8 cellular contexts compared by ENCODE assay signal in the genomic region with DNA sequence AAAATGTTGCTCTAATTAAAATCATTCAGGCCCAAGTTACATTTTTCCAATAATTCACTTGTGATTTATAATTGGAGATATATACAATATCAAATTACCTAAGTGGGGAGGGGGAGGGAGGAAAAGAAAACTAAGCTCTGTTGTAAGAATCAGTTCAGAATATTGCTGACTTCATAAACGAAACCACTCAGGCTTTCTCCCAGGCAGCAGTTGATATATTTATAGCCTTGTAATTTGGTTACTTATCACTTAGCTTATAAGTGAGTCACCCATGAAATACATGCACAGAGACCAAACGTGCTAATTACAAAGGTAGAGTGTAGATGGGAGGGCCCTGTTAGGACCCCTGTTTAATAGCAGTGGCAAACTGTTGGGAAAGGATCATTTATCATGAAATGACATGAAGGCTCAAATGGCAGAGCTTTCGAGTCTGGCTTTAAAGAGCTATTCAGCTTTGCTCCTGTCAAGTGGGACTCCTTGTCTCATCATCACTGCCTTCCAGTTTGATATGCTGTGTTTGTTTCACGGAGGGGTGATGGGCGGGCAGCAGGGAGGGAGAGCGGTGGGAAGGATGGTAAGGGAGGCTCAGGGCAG.
DNase-seq lines count a peak whose midpoint lies in the region; ATAC-seq, FAIRE-seq and TF ChIP-seq lines count a peak whose summit lies in the region.

No MANE protein-coding gene starts in this region.

- H3K27ac ChIP-seq in A549 = peak overlapping the region; percentile 62 to 85

- WGBS in A549 (ENCODE audit: missing lambda C conversion rate) = 54% methylated on average over 6 of the region's 6 CpGs

- CTCF ChIA-PET in A549 (lab: Yijun Ruan, JAX) = interaction anchor here (1.1 to 1.7 kb wide), 4 partner anchors 15 to 61 kb away, joined by 4 to 8 read pairs (median 6); no protein-coding TSS in a partner anchor

- H3K9me3 ChIP-seq in A549 = no peaks in the 10 kb centered on the region

- TF ChIP-seq POLR2A in A549 (IDR thresholded peaks at IDR 0.05; ENCODE audit: low read length) (no peak), GM12892 (IDR thresholded peaks at IDR 0.05; ENCODE audit: low read depth, low read length) (no peak)

- POLR2A ChIA-PET in A549 (lab: Yijun Ruan, JAX) = interaction anchor here (0.7 kb wide), 1 partner anchor 1179 kb away, joined by 5 read pairs; no protein-coding TSS in a partner anchor

- ATAC-seq in A549 (no peak), HG02588 (IDR thresholded peaks at IDR 0.05; ENCODE audit: unreplicated experiment) (no peak), GM19397 (IDR thresholded peaks at IDR 0.05; ENCODE audit: unreplicated experiment) (no peak)

- FAIRE-seq in A549 (lab: Jason Lieb, UNC) (no peak), GM12892 (lab: Jason Lieb, UNC) (no peak)

- peaks cover 39% of the 10 kb centered on the region for H3K4me1 ChIP-seq in A549

- TF ChIP-seq CTCF in A549 (IDR thresholded peaks at IDR 0.05) = no peak

- no peak for DNase-seq in A549 (ENCODE audit: low read depth in 1 of 2, low spot score in 1 of 2)
- peak; percentile 47 for DNase-seq in H4 (ENCODE audit: low spot score)
- DNase-seq in NCI-H446 treated with DMSO at 0.1 percent for 48 hours (lab: John Stamatoyannopoulos, UW) = peak; percentile 44
- DNase-seq in glomerular visceral epithelial cell (ENCODE audit: extremely low spot score) = peak; percentile 55
- DNase-seq in cerebellar cortex (ENCODE audit: low spot score) = no peak
- DNase-seq in GM12892 (ENCODE audit: insufficient read length) = no peak

- no peak for TF ChIP-seq EP300 in A549 (IDR thresholded peaks at IDR 0.05)

- no peak for TF ChIP-seq RAD21 in A549 (conservative IDR thresholded peaks at IDR 0.05 in 1 of 2, IDR thresholded peaks at IDR 0.05 in 1 of 2)

- H3K4me2 ChIP-seq in A549 = peak overlapping the region; percentile 58

- H3K4me3 ChIP-seq in A549 = no peak overlapping the region

TF ChIP-seq in A549, 52 proteins besides CTCF, POLR2A, EP300 and RAD21:
- TF ChIP-seq KDM1A (IDR thresholded peaks at IDR 0.05; ENCODE audit: low read depth) = no peak
- TF ChIP-seq, protein P1, sequence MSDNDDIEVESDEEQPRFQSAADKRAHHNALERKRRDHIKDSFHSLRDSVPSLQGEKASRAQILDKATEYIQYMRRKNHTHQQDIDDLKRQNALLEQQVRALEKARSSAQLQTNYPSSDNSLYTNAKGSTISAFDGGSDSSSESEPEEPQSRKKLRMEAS (IDR thresholded peaks at IDR 0.05) = no peak

Comparison
In these comparisons a context has a peak if more than half of its experiments do, and no peak if none do; other contexts are left out.
1. DNase-seq: peak in H4 (single experiment), NCI-H446 treated with DMSO at 0.1 percent for 48 hours (single experiment) and glomerular visceral epithelial cell (single experiment); none in A549 (0 of 2), cerebellar cortex (single experiment) and GM12892 (single experiment).